11 cellular contexts compared by ENCODE assay signal in genomic region chr11:65378208-65378927, GRCh38. TPM values are rescaled to one million over a fixed set of nuclear protein-coding genes. Genes with fewer than 3 reads are reported as not detected.
A peak's percentile ranks its signal among the peaks of the same experiment; 100 is the strongest.
DNase-seq lines count a peak whose midpoint lies in the region; ATAC-seq and TF ChIP-seq lines count a peak whose summit lies in the region.
"Had no signal": no experiment of that assay in that cellular context is flagged by ENCODE, and none has a peak within 500 bp of the region (broad histone marks: within the 10 kb centered on the region; RNA-seq: fewer than 3 reads in every experiment).

No MANE protein-coding gene starts in this region.

- H3K27ac ChIP-seq in Panc1 (ENCODE audit: low read length) = peak overlapping the region; percentile 23; the same call in 1 of the 2 replicates
- H3K27ac ChIP-seq in CD4-positive, alpha-beta memory T cell (ENCODE audit: low read depth, low read length) = no peak overlapping the region

- DNase-seq in activated T-cell treated with anti-CD3 and anti-CD28 coated beads, Interleukin-2, amount 50 U/mL, for 72 hours = no peak
- no peak for DNase-seq in activated T-cell treated with anti-CD3 and anti-CD28 coated beads, Interleukin-2, amount 50 U/mL, for 4 hours
- DNase-seq in Panc1 (ENCODE audit: low read depth, low spot score) (no peak), epithelial cell of proximal tubule (ENCODE audit: low read depth) (no peak), middle frontal gyrus (ENCODE audit: extremely low spot score, low spot score) (no peak), BE2C (no peak)
- peak; percentile 62 for DNase-seq in stimulated activated naive B cell treated with anti-CD40 and anti-IgM and Interleukin-4, amounts not matched to agents 10 μg/mL and 1 μg/mL and 100 μg/mL, for 72 hours
- DNase-seq in CD4-positive, alpha-beta memory T cell = no peak
- DNase-seq: midbrain had no signal

- peaks cover 19% of the 10 kb centered on the region for H3K4me1 ChIP-seq in Panc1 (ENCODE audit: control insufficient read depth, insufficient read depth, low read length)
- peaks cover 25% of the 10 kb centered on the region for H3K4me1 ChIP-seq in CD4-positive, alpha-beta memory T cell (ENCODE audit: insufficient read depth, low read length)
- no peaks in the 10 kb centered on the region for H3K4me1 ChIP-seq in BE2C

- H3K9me3 Mint-ChIP-seq in activated T-cell treated with anti-CD3 and anti-CD28 coated beads, Interleukin-2, amount 50 U/mL, for 72 hours = no peaks in the 10 kb centered on the region
- H3K9me3 Mint-ChIP-seq in activated T-cell treated with anti-CD3 and anti-CD28 coated beads, Interleukin-2, amount 50 U/mL, for 4 hours = no peaks in the 10 kb centered on the region
- H3K9me3 Mint-ChIP-seq in stimulated activated naive B cell treated with anti-CD40 and anti-IgM and Interleukin-4, amounts not matched to agents 10 μg/mL and 1 μg/mL and 100 μg/mL, for 72 hours = no peaks in the 10 kb centered on the region
- no peaks in the 10 kb centered on the region for H3K9me3 Mint-ChIP-seq in CD4-positive, alpha-beta memory T cell

- no peaks in the 10 kb centered on the region for H3K36me3 ChIP-seq in Panc1 (ENCODE audit: control insufficient read depth, insufficient read depth, low read length)
- peaks cover 6% of the 10 kb centered on the region for H3K36me3 ChIP-seq in CD4-positive, alpha-beta memory T cell (ENCODE audit: insufficient read depth, low read length)
- no peaks in the 10 kb centered on the region for H3K36me3 ChIP-seq in BE2C

- no TSS peak for BruUV-seq in Panc1 (replicated peaks; lab: Mats Ljungman, UMichigan)

- TF ChIP-seq CTCF in Panc1 (IDR thresholded peaks at IDR 0.05) (no peak; the same call in 1 of the 2 replicates), epithelial cell of proximal tubule (conservative IDR thresholded peaks at IDR 0.05; ENCODE audit: low read depth, low read length) (peak; percentile 7), BE2C (IDR thresholded peaks at IDR 0.05; ENCODE audit: low read depth, low read length) (no peak)

- no peak overlapping the region for H3K4me3 Mint-ChIP-seq in activated T-cell treated with anti-CD3 and anti-CD28 coated beads, Interleukin-2, amount 50 U/mL, for 72 hours
- H3K4me3 Mint-ChIP-seq in activated T-cell treated with anti-CD3 and anti-CD28 coated beads, Interleukin-2, amount 50 U/mL, for 4 hours = no peak overlapping the region
- H3K4me3 Mint-ChIP-seq in stimulated activated naive B cell treated with anti-CD40 and anti-IgM and Interleukin-4, amounts not matched to agents 10 μg/mL and 1 μg/mL and 100 μg/mL, for 72 hours = peak overlapping the region; percentile 60 to 65
- H3K4me3 Mint-ChIP-seq in CD4-positive, alpha-beta memory T cell = no peak overlapping the region
- H3K4me3 Mint-ChIP-seq: activated naive CD8-positive, alpha-beta T cell had no signal

- peak overlapping the region; percentile 50 for H3K27ac Mint-ChIP-seq in activated T-cell treated with anti-CD3 and anti-CD28 coated beads, Interleukin-2, amount 50 U/mL, for 72 hours
- H3K27ac Mint-ChIP-seq in stimulated activated naive B cell treated with anti-CD40 and anti-IgM and Interleukin-4, amounts not matched to agents 10 μg/mL and 1 μg/mL and 100 μg/mL, for 72 hours = peak overlapping the region; percentile 95
- H3K27ac Mint-ChIP-seq in CD4-positive, alpha-beta memory T cell = peak overlapping the region in 2 of 7 donors; percentile 30 to 35

- no peak for ATAC-seq in activated T-cell treated with anti-CD3 and anti-CD28 coated beads, Interleukin-2, amount 50 U/mL, for 72 hours (replicated peaks in 1 of 2)
- no peak for ATAC-seq in activated T-cell treated with anti-CD3 and anti-CD28 coated beads, Interleukin-2, amount 50 U/mL, for 4 hours
- ATAC-seq in Panc1 = no peak
- ATAC-seq in stimulated activated naive B cell treated with anti-CD40 and anti-IgM and Interleukin-4, amounts not matched to agents 10 μg/mL and 1 μg/mL and 100 μg/mL, for 72 hours (replicated peaks) = peak; percentile 40 to 48

- POLR2A ChIA-PET in Panc1 (lab: Charles Lee) = interaction anchor here (0.9 kb wide), 1 partner anchor 44 kb away, joined by 3 read pairs; the partner anchor contains the start of gene NEAT1
- POLR2A ChIA-PET in CD4-positive, alpha-beta memory T cell (lab: Charles Lee; ENCODE audit: partially characterized antibody) = interaction anchor here (17.1 to 25.9 kb wide), 2 partner anchors 42 to 126 kb away, joined by 524 to 654 read pairs; partner anchors contain the start of genes MALAT1 and NEAT1

- no peaks in the 10 kb centered on the region for H3K36me3 Mint-ChIP-seq in activated T-cell treated with anti-CD3 and anti-CD28 coated beads, Interleukin-2, amount 50 U/mL, for 72 hours (ENCODE audit: insufficient read depth in 2 of 2)
- H3K36me3 Mint-ChIP-seq in activated T-cell treated with anti-CD3 and anti-CD28 coated beads, Interleukin-2, amount 50 U/mL, for 4 hours (ENCODE audit: insufficient read depth) = no peaks in the 10 kb centered on the region
- peaks cover 1 to 8% of the 10 kb centered on the region in 2 donors for H3K36me3 Mint-ChIP-seq in stimulated activated naive B cell treated with anti-CD40 and anti-IgM and Interleukin-4, amounts not matched to agents 10 μg/mL and 1 μg/mL and 100 μg/mL, for 72 hours
- peaks cover 0 to 12% of the 10 kb centered on the region in 2 donors for H3K36me3 Mint-ChIP-seq in CD4-positive, alpha-beta memory T cell
- H3K36me3 Mint-ChIP-seq: activated naive CD8-positive, alpha-beta T cell had no signal

- CTCF ChIA-PET in Panc1 (lab: Charles Lee) = no interaction called here
- CTCF ChIA-PET in CD4-positive, alpha-beta memory T cell (lab: Charles Lee; ENCODE audit: partially characterized antibody) = interaction anchor here (0.8 to 4.8 kb wide), 4 partner anchors 37 to 215 kb away, joined by 3 to 23 read pairs (median 4); no protein-coding TSS in a partner anchor

- H3K4me1 Mint-ChIP-seq in activated T-cell treated with anti-CD3 and anti-CD28 coated beads, Interleukin-2, amount 50 U/mL, for 72 hours (ENCODE audit: low read depth) = peaks cover 27% of the 10 kb centered on the region
- H3K4me1 Mint-ChIP-seq in activated T-cell treated with anti-CD3 and anti-CD28 coated beads, Interleukin-2, amount 50 U/mL, for 4 hours (ENCODE audit: low read depth) = peaks cover 18% of the 10 kb centered on the region
- H3K4me1 Mint-ChIP-seq in stimulated activated naive B cell treated with anti-CD40 and anti-IgM and Interleukin-4, amounts not matched to agents 10 μg/mL and 1 μg/mL and 100 μg/mL, for 72 hours = peaks cover 33 to 70% of the 10 kb centered on the region in 2 donors
- H3K4me1 Mint-ChIP-seq in CD4-positive, alpha-beta memory T cell = peaks cover 3 to 30% (median 17%) of the 10 kb centered on the region in 4 donors

- no peaks in the 10 kb centered on the region for H3K9me3 ChIP-seq in Panc1 (ENCODE audit: control insufficient read depth, insufficient read depth, low read depth, low read length)
- no peaks in the 10 kb centered on the region for H3K9me3 ChIP-seq in CD4-positive, alpha-beta memory T cell (ENCODE audit: control insufficient read depth in 1 of 2, low read length in 2 of 2)
- no peaks in the 10 kb centered on the region for H3K9me3 ChIP-seq in BE2C

- no peak overlapping the region for H3K4me3 ChIP-seq in Panc1 (ENCODE audit: low read depth in 2 of 2, low read length in 2 of 2)
- H3K4me3 ChIP-seq in epithelial cell of proximal tubule (ENCODE audit: low read depth, low read length) = no peak overlapping the region
- no peak overlapping the region for H3K4me3 ChIP-seq in CD4-positive, alpha-beta memory T cell (ENCODE audit: low read length in 2 of 2)
- no peak overlapping the region for H3K4me3 ChIP-seq in BE2C (ENCODE audit: low read depth, low read length)
- H3K4me3 ChIP-seq: smooth muscle cell had no signal

- no peaks in the 10 kb centered on the region for H3K27me3 Mint-ChIP-seq in activated T-cell treated with anti-CD3 and anti-CD28 coated beads, Interleukin-2, amount 50 U/mL, for 72 hours (ENCODE audit: low read depth)
- no peaks in the 10 kb centered on the region for H3K27me3 Mint-ChIP-seq in activated T-cell treated with anti-CD3 and anti-CD28 coated beads, Interleukin-2, amount 50 U/mL, for 4 hours (ENCODE audit: low read depth)
- H3K27me3 Mint-ChIP-seq in stimulated activated naive B cell treated with anti-CD40 and anti-IgM and Interleukin-4, amounts not matched to agents 10 μg/mL and 1 μg/mL and 100 μg/mL, for 72 hours = no peaks in the 10 kb centered on the region
- H3K27me3 Mint-ChIP-seq in CD4-positive, alpha-beta memory T cell = no peaks in the 10 kb centered on the region
- H3K27me3 Mint-ChIP-seq: activated naive CD8-positive, alpha-beta T cell had no signal

- in situ Hi-C loops in Panc1 (cut with HindIII; ENCODE audit: low pct_unique_long_range_greater_than_20kb, low sequenced_read_pairs) = no loop called here

- intact Hi-C loops in Panc1 (cut with micrococcal nuclease; ENCODE audit: unreplicated experiment) = no loop called here
- intact Hi-C loops in CD4-positive, alpha-beta memory T cell (cut with micrococcal nuclease) = no loop called here

- no peaks in the 10 kb centered on the region for H3K27me3 ChIP-seq in Panc1 (ENCODE audit: control insufficient read depth, insufficient read depth, low read length)
- H3K27me3 ChIP-seq in CD4-positive, alpha-beta memory T cell (ENCODE audit: insufficient read depth, low read length) = no peaks in the 10 kb centered on the region
- no peaks in the 10 kb centered on the region for H3K27me3 ChIP-seq in BE2C

RNA-seq across cellular contexts. Expression of gene SLC25A45, which starts 4.1 kb away (rescaled TPM):
- 10 to 100 TPM; 16.4 to 18.8 TPM for total RNA-seq in activated T-cell treated with anti-CD3 and anti-CD28 coated beads, Interleukin-2, amount 50 U/mL, for 72 hours
- total RNA-seq in activated T-cell treated with anti-CD3 and anti-CD28 coated beads, Interleukin-2, amount 50 U/mL, for 4 hours = 10 to 100 TPM in 1 of 3 donors, 1 to 10 TPM in 2; 7.0 to 11.1 (median 9.5) TPM
- total RNA-seq in Panc1 (2021; ENCODE audit: unreplicated experiment) (9.8 TPM), epithelial cell of proximal tubule (0.29 and 1.2 TPM in 2 replicates)
- polyA plus RNA-seq in Panc1 (2012; ENCODE audit: insufficient read length) = 5.9 TPM
- total RNA-seq in CD4-positive, alpha-beta memory T cell = 10 to 100 TPM; 17.0 to 24.2 TPM
- 10 to 100 TPM in 1 of 2 donors, 1 to 10 TPM in 1; 7.2 to 15.0 TPM for polyA plus RNA-seq in CD4-positive, alpha-beta memory T cell
- 2.7 TPM for polyA plus RNA-seq in BE2C (2012; ENCODE audit: insufficient read depth, insufficient read length, low read depth)

RNA-seq across cellular contexts. Expression of gene FRMD8, which starts 8.1 kb away (rescaled TPM):
- total RNA-seq in activated T-cell treated with anti-CD3 and anti-CD28 coated beads, Interleukin-2, amount 50 U/mL, for 72 hours = 10 to 100 TPM; 43.5 to 47.2 TPM
- 10 to 100 TPM; 43.0 to 49.2 (median 44.9) TPM for total RNA-seq in activated T-cell treated with anti-CD3 and anti-CD28 coated beads, Interleukin-2, amount 50 U/mL, for 4 hours
- total RNA-seq in Panc1 (2021; ENCODE audit: unreplicated experiment) = 85.8 TPM
- polyA plus RNA-seq in Panc1 (2012; ENCODE audit: insufficient read length) = 76.7 TPM
- 43.5 and 49.5 TPM in 2 replicates for total RNA-seq in epithelial cell of proximal tubule
- 10 to 100 TPM; 69.1 to 71.2 TPM for total RNA-seq in CD4-positive, alpha-beta memory T cell
- polyA plus RNA-seq in CD4-positive, alpha-beta memory T cell = 10 to 100 TPM; 44.1 to 55.6 TPM
- 12.5 TPM for polyA plus RNA-seq in BE2C (2012; ENCODE audit: insufficient read depth, insufficient read length, low read depth)

RNA-seq across cellular contexts. Expression of gene TIGD3, which starts 23.8 kb away (rescaled TPM):
- total RNA-seq in activated T-cell treated with anti-CD3 and anti-CD28 coated beads, Interleukin-2, amount 50 U/mL, for 72 hours = 1 to 10 TPM; 1.3 to 1.8 TPM
- under 1 TPM; 0.46 to 0.66 (median 0.50) TPM for total RNA-seq in activated T-cell treated with anti-CD3 and anti-CD28 coated beads, Interleukin-2, amount 50 U/mL, for 4 hours
- total RNA-seq in Panc1 (2021; ENCODE audit: unreplicated experiment) = 2.4 TPM
- 1.6 TPM for polyA plus RNA-seq in Panc1 (2012; ENCODE audit: insufficient read length)
- 0.75 and 1.2 TPM in 2 replicates for total RNA-seq in epithelial cell of proximal tubule
- 1 to 10 TPM in 1 of 2 experiments, under 1 TPM in 1; 0.96 to 1.1 TPM for total RNA-seq in CD4-positive, alpha-beta memory T cell
- polyA plus RNA-seq in CD4-positive, alpha-beta memory T cell = under 1 TPM in 1 of 2 donors, not detected in 1; 0.26 TPM
- polyA plus RNA-seq in BE2C (2012; ENCODE audit: insufficient read depth, insufficient read length, low read depth) = 0.43 TPM
- polyA plus RNA-seq: smooth muscle cell had no signal

RNA-seq across cellular contexts. Expression of gene NEAT1, which starts 44.2 kb away (rescaled TPM):
- total RNA-seq in activated T-cell treated with anti-CD3 and anti-CD28 coated beads, Interleukin-2, amount 50 U/mL, for 72 hours = 1,000 to 10,000 TPM in 1 of 2 donors, 100 to 1,000 TPM in 1; 678 to 1,151 TPM
- 100 to 1,000 TPM in 2 of 3 donors, 10 to 100 TPM in 1; 95.5 to 136 (median 123) TPM for total RNA-seq in activated T-cell treated with anti-CD3 and anti-CD28 coated beads, Interleukin-2, amount 50 U/mL, for 4 hours
- total RNA-seq in Panc1 (2021; ENCODE audit: unreplicated experiment) (731 TPM), epithelial cell of proximal tubule (6.4 and 27.0 TPM in 2 replicates)
- polyA plus RNA-seq in Panc1 (2012; ENCODE audit: insufficient read length) = 190 TPM
- 100 to 1,000 TPM; 685 to 687 TPM for total RNA-seq in CD4-positive, alpha-beta memory T cell
- 1 to 10 TPM; 2.3 to 4.0 TPM for polyA plus RNA-seq in CD4-positive, alpha-beta memory T cell
- polyA plus RNA-seq in BE2C (2012; ENCODE audit: insufficient read depth, insufficient read length, low read depth) = 301 TPM

RNA-seq across cellular contexts. Expression of gene DPF2, which starts 44.7 kb away (rescaled TPM):
- 100 to 1,000 TPM; 110 to 139 TPM for total RNA-seq in activated T-cell treated with anti-CD3 and anti-CD28 coated beads, Interleukin-2, amount 50 U/mL, for 72 hours
- total RNA-seq in activated T-cell treated with anti-CD3 and anti-CD28 coated beads, Interleukin-2, amount 50 U/mL, for 4 hours = 10 to 100 TPM; 56.7 to 59.1 (median 58.0) TPM
- total RNA-seq in Panc1 (2021; ENCODE audit: unreplicated experiment) = 97.0 TPM
- 58.8 TPM for polyA plus RNA-seq in Panc1 (2012; ENCODE audit: insufficient read length)
- total RNA-seq in epithelial cell of proximal tubule = 34.9 and 44.1 TPM in 2 replicates
- total RNA-seq in CD4-positive, alpha-beta memory T cell = 100 to 1,000 TPM; 101 to 102 TPM
- 10 to 100 TPM; 65.1 to 67.8 TPM for polyA plus RNA-seq in CD4-positive, alpha-beta memory T cell
- polyA plus RNA-seq in BE2C (2012; ENCODE audit: insufficient read depth, insufficient read length, low read depth) = 59.0 TPM

Comparison
In these comparisons a context has a peak if more than half of its experiments do, and no peak if none do; other contexts are left out.
1. ATAC-seq: peak in stimulated activated naive B cell treated with anti-CD40 and anti-IgM and Interleukin-4, amounts not matched to agents 10 μg/mL and 1 μg/mL and 100 μg/mL, for 72 hours (2 of 2); none in activated T-cell treated with anti-CD3 and anti-CD28 coated beads, Interleukin-2, amount 50 U/mL, for 72 hours (0 of 2), activated T-cell treated with anti-CD3 and anti-CD28 coated beads, Interleukin-2, amount 50 U/mL, for 4 hours (0 of 2) and Panc1 (single experiment).
2. H3K4me3 Mint-ChIP-seq: peak in stimulated activated naive B cell treated with anti-CD40 and anti-IgM and Interleukin-4, amounts not matched to agents 10 μg/mL and 1 μg/mL and 100 μg/mL, for 72 hours (2 of 2); none in activated T-cell treated with anti-CD3 and anti-CD28 coated beads, Interleukin-2, amount 50 U/mL, for 72 hours (0 of 2), activated T-cell treated with anti-CD3 and anti-CD28 coated beads, Interleukin-2, amount 50 U/mL, for 4 hours (single experiment) and CD4-positive, alpha-beta memory T cell (0 of 8).